8 cellular contexts compared by ENCODE assay signal in the genomic region with DNA sequence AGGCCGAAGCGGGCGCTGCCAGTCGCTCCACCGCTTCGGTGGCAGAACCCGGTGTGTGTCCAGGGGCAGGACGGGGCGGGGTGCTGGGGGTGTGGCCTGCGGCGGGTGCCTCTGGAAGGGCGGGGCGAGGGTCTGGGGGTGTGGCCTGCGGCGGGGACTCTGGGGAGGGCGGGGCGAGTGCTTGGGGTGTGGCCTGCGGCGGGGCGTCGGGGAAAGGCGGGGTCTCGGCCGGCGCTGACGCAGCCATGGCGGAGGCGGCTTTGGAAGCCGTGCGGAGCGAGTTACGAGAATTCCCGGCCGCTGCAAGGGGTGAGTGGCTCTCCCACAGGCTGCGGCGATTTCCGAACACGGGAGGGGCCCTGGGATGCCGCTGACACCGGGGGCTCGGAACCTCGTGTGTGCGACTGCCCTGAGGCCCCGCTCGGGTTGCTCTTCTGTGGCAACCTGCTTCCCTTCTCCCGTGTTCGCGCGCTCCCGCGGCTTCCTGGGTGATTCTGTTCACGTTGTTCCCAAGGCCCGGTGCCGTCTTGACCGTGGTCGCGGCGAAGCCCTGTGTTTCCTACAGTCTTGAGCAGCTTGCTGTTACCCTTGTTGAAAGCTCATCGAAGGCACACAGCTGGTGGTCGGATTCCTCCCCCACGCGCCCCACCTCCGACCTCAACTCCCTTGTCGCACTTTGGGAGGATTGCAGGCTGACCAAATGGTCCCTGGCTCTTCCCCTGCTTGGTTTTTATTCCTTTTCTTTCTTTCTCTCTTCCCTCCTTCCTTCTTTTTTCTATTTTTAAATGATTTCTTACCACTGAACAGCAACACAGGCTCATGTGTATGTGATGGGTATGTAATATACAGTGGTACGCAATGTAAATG.
DNase-seq lines count a peak whose midpoint lies in the region; ATAC-seq, FAIRE-seq and TF ChIP-seq lines count a peak whose summit lies in the region.

A gene (plus strand): TSS at position 213 of the 867 bp plus-strand sequence. CDS start 33 bp downstream, at position 246.

- TF ChIP-seq CTCF in D721Med (IDR thresholded peaks at IDR 0.05; ENCODE audit: insufficient read depth, missing control alignments) (no peak), RWPE2 (IDR thresholded peaks at IDR 0.05; ENCODE audit: poor library complexity, severe bottlenecking) (no peak), fibroblast of pulmonary artery (IDR thresholded peaks at IDR 0.05; ENCODE audit: low read length, missing control alignments) (no peak), nephron progenitor cell (IDR thresholded peaks at IDR 0.05) (no peak)

- H3K27me3 Mint-ChIP-seq in nephron progenitor cell (ENCODE audit: low read depth, poor library complexity), result peaks cover 21% of the 10 kb centered on the region

- H3K27ac ChIP-seq in RWPE2 (ENCODE audit: poor library complexity, severe bottlenecking), result peak within 1 kb of the TSS; percentile 53

- peaks cover 16% of the 10 kb centered on the region for H3K4me1 Mint-ChIP-seq in nephron progenitor cell

- peak within 1 kb of the TSS; percentile 94 for H3K4me3 Mint-ChIP-seq in nephron progenitor cell

- H3K4me1 ChIP-seq in RWPE2 (ENCODE audit: insufficient read depth, poor library complexity, severe bottlenecking), result peaks cover 30% of the 10 kb centered on the region

- in situ Hi-C loops in KBM-7 (cut with MboI; ENCODE audit: low pct_unique_long_range_greater_than_20kb, low sequenced_read_pairs), result no loop called here

- ATAC-seq in GM21515 (IDR thresholded peaks at IDR 0.05; ENCODE audit: unreplicated experiment), result peak; percentile 71
- ATAC-seq in RWPE2 (ENCODE audit: low read depth), result peak; percentile 65
- ATAC-seq in stimulated activated naive CD8-positive, alpha-beta T cell treated with anti-CD3 and anti-CD28 coated beads, Interleukin-15, Interleukin-2, amounts not matched to agents 100 U/mL and 50 U/mL, for 24 hours, result peak; percentile 93

- H3K9me3 Mint-ChIP-seq in nephron progenitor cell, result no peaks in the 10 kb centered on the region

- peaks cover 25% of the 10 kb centered on the region for H3K36me3 ChIP-seq in RWPE2 (ENCODE audit: low read depth)

- H3K9me3 ChIP-seq in RWPE2 (ENCODE audit: severe bottlenecking), result no peaks in the 10 kb centered on the region

- no peak for FAIRE-seq in D721Med (lab: Jason Lieb, UNC)

- peaks cover 19% of the 10 kb centered on the region for H3K36me3 Mint-ChIP-seq in nephron progenitor cell (ENCODE audit: low read depth)

- H3K4me3 ChIP-seq in RWPE2 (ENCODE audit: severe bottlenecking), result peak within 1 kb of the TSS; percentile 78
- peak within 1 kb of the TSS; percentile 87 for H3K4me3 ChIP-seq in fibroblast of pulmonary artery (replicated peaks; ENCODE audit: low read depth, low read length)

- no peaks in the 10 kb centered on the region for H3K27me3 ChIP-seq in RWPE2 (ENCODE audit: insufficient read depth, poor library complexity, severe bottlenecking)

- H3K27ac Mint-ChIP-seq in nephron progenitor cell, result peak within 1 kb of the TSS; percentile 16

- peak; percentile 99 for DNase-seq in D721Med (ENCODE audit: insufficient read length, low spot score)
- DNase-seq in KBM-7, result peak; percentile 69
- DNase-seq in RWPE2 (ENCODE audit: low spot score), result peak; percentile 98
- peak; percentile 92 for DNase-seq in activated T-helper 9 cell treated with anti-CD3 and anti-CD28 coated beads, Interleukin-2, amount 50 U/mL, for 16 hours (ENCODE audit: low read depth)
- peak; percentile 87 for DNase-seq in fibroblast of pulmonary artery (ENCODE audit: low read depth)
- DNase-seq in nephron progenitor cell, result peak; percentile 99
- DNase-seq in stimulated activated naive CD8-positive, alpha-beta T cell treated with anti-CD3 and anti-CD28 coated beads, Interleukin-15, Interleukin-2, amounts not matched to agents 100 U/mL and 50 U/mL, for 24 hours, result peak; percentile 99

Comparison
In these comparisons a context has a peak if more than half of its experiments do, and no peak if none do; other contexts are left out.
1. Peak in every context shown above with its lines: DNase-seq, ATAC-seq, H3K4me3 ChIP-seq and H3K27ac ChIP-seq.